ENCODE assay signal across 12 cellular contexts in genomic region chr4:155207534-155208257, GRCh38.
DNase-seq lines count a peak whose midpoint lies in the region; ATAC-seq and TF ChIP-seq lines count a peak whose summit lies in the region.
"Had no signal": no experiment of that assay in that cellular context is flagged by ENCODE, and none has a peak within 500 bp of the region (broad histone marks: within the 10 kb centered on the region; RNA-seq: fewer than 3 reads in every experiment).

No MANE protein-coding gene starts in this region.

- H3K9ac ChIP-seq in NT2/D1 (ENCODE audit: insufficient read length, low read depth) = peak overlapping the region; percentile 64

- peaks cover 2% of the 10 kb centered on the region for H3K4me1 ChIP-seq in NT2/D1 (ENCODE audit: insufficient read depth, insufficient read length)
- H3K4me1 ChIP-seq: SJCRH30 had no signal

- H3K36me3 ChIP-seq in NT2/D1 (ENCODE audit: insufficient read depth, insufficient read length, low read length) = no peaks in the 10 kb centered on the region
- H3K36me3 ChIP-seq: SJCRH30 had no signal

- H3K36me3 Mint-ChIP-seq in nephron (ENCODE audit: low read depth) = no peaks in the 10 kb centered on the region
- H3K36me3 Mint-ChIP-seq: CD4-positive, CD25-positive, alpha-beta regulatory T cell had no signal

- ATAC-seq in GM18861 (IDR thresholded peaks at IDR 0.05; ENCODE audit: unreplicated experiment) (no peak), GM21723 (IDR thresholded peaks at IDR 0.05; ENCODE audit: unreplicated experiment) (no peak)
- ATAC-seq: natural killer cell had no signal

- DNase-seq in AG09319 (ENCODE audit: extremely low read depth, low read depth) = no peak
- peak; percentile 33 for DNase-seq in NT2/D1 (ENCODE audit: low read depth, low spot score)
- peak; percentile 7 for DNase-seq in fibroblast of gingiva (ENCODE audit: low read depth)
- DNase-seq in SIG-M5 treated with dmso at 0.1 percent for 504 hours (lab: John Stamatoyannopoulos, UW; ENCODE audit: unreplicated experiment) = no peak
- DNase-seq in NCI-H526 treated with DMSO at 0.1 percent for 48 hours (lab: John Stamatoyannopoulos, UW) = no peak
- DNase-seq: CD4-positive, CD25-positive, alpha-beta regulatory T cell; MV-4-11; natural killer cell; SJCRH30 had no signal

- peaks cover 11% of the 10 kb centered on the region for H3K4me1 Mint-ChIP-seq in nephron
- H3K4me1 Mint-ChIP-seq: CD4-positive, CD25-positive, alpha-beta regulatory T cell; natural killer cell had no signal

- peak overlapping the region in 1 of 3 experiments; percentile 32 for H3K27ac Mint-ChIP-seq in nephron
- H3K27ac Mint-ChIP-seq: CD4-positive, CD25-positive, alpha-beta regulatory T cell; natural killer cell had no signal

- H3K27me3 ChIP-seq in NT2/D1 (ENCODE audit: insufficient read depth, insufficient read length) = peaks cover 41% of the 10 kb centered on the region
- H3K27me3 ChIP-seq: SJCRH30 had no signal

- peak overlapping the region; percentile 59 for H3K4me3 ChIP-seq in NT2/D1 (ENCODE audit: insufficient read length, low read depth)
- H3K4me3 ChIP-seq: SJCRH30 had no signal

- H3K4me3 Mint-ChIP-seq in nephron = peak overlapping the region; percentile 74 to 86 (median 81)
- H3K4me3 Mint-ChIP-seq: CD4-positive, CD25-positive, alpha-beta regulatory T cell; natural killer cell had no signal

- H3K9me3 ChIP-seq in NT2/D1 (ENCODE audit: insufficient read depth, low read length) = no peaks in the 10 kb centered on the region
- H3K9me3 ChIP-seq: SJCRH30 had no signal

- H3K9me3 Mint-ChIP-seq in nephron = no peaks in the 10 kb centered on the region

- peaks cover 73% of the 10 kb centered on the region for H3K27me3 Mint-ChIP-seq in nephron (ENCODE audit: low read depth)

- peak; percentile 6; the same call in 1 of the 2 replicates for TF ChIP-seq CTCF in AG09319 (IDR thresholded peaks at IDR 0.05; ENCODE audit: low read depth, low read length)
- peak; percentile 23 to 29 (median 27) for TF ChIP-seq CTCF in nephron (IDR thresholded peaks at IDR 0.05; ENCODE audit: unreplicated experiment in 3 of 3)

Comparison
In these comparisons a context has a peak if more than half of its experiments do, and no peak if none do; other contexts are left out.
1. DNase-seq: peak in NT2/D1 (single experiment) and fibroblast of gingiva (single experiment); none in AG09319 (single experiment), SIG-M5 treated with dmso at 0.1 percent for 504 hours (single experiment) and NCI-H526 treated with DMSO at 0.1 percent for 48 hours (single experiment).